In the genomic region with DNA sequence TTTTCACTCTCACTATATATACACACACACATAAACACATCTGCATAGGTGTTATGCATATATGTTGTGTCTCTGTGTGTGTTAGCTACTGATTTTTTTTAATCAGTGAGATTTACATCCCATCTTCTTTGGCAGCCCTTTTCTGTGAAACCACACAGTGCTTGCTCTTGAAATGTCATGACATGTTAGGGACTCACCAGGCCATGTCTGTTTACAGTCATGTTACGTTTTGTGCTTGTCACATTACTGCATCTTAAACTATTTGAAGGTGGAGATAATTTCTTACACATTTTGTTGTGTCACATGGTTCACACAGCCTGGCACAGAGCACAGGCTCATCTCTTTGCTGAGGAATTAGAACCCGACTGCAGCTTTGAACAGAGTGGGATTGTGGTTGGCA, we compare ENCODE assay signal across 19 cellular contexts.
"Had no signal": no experiment of that assay in that cellular context is flagged by ENCODE, and none has a peak within 500 bp of the region (broad histone marks: within the 10 kb centered on the region; RNA-seq: fewer than 3 reads in every experiment).

No MANE protein-coding gene starts in this region.

- H3K27ac ChIP-seq: cardiac muscle cell, left lung, testis, uterus had no signal

- H3K27ac Mint-ChIP-seq: activated B cell treated with CpG ODN at 0.5 μM for 24 hours; activated CD4-positive, alpha-beta T cell treated with anti-CD3 and anti-CD28 coated beads, Interleukin-2, amount 10 ng/mL, durations not matched to agents 24 days and 14 days; activated T-helper 17 cell treated with anti-CD3 and anti-CD28 coated beads, Interleukin-2, amount 50 U/mL, for 72 hours; stimulated activated naive B cell treated with anti-CD40 and anti-IgM and Interleukin-4, amounts not matched to agents 10 μg/mL and 1 μg/mL and 100 μg/mL, for 72 hours had no signal

- H3K9me3 ChIP-seq: left lung, testis, uterus had no signal

- H3K9me3 Mint-ChIP-seq: activated B cell treated with CpG ODN at 0.5 μM for 24 hours; activated T-cell treated with anti-CD3 and anti-CD28 coated beads, Interleukin-2, amount 50 U/mL, for 24 hours; activated T-helper 17 cell treated with anti-CD3 and anti-CD28 coated beads, Interleukin-2, amount 50 U/mL, for 72 hours; naive B cell had no signal

- H3K36me3 ChIP-seq: cardiac muscle cell, left lung, uterus had no signal

- H3K27me3 Mint-ChIP-seq: activated B cell treated with CpG ODN at 0.5 μM for 24 hours; activated CD4-positive, alpha-beta T cell treated with anti-CD3 and anti-CD28 coated beads, Interleukin-2, amount 10 ng/mL, durations not matched to agents 24 days and 14 days; activated T-cell treated with anti-CD3 and anti-CD28 coated beads, Interleukin-2, amount 50 U/mL, for 24 hours; activated T-helper 17 cell treated with anti-CD3 and anti-CD28 coated beads, Interleukin-2, amount 50 U/mL, for 72 hours; naive B cell; stimulated activated naive B cell treated with anti-CD40 and anti-IgM and Interleukin-4, amounts not matched to agents 10 μg/mL and 1 μg/mL and 100 μg/mL, for 72 hours had no signal

- DNase-seq: activated B cell treated with CpG ODN at 0.5 μM for 24 hours; activated CD4-positive, alpha-beta T cell treated with anti-CD3 and anti-CD28 coated beads, Interleukin-2, amount 10 ng/mL, durations not matched to agents 24 days and 14 days; activated CD8-positive, alpha-beta memory T cell treated with anti-CD3 and anti-CD28 coated beads, Interleukin-2, amount 50 U/mL, for 4 hours; activated T-cell treated with anti-CD3 and anti-CD28 coated beads, Interleukin-2, amount 50 U/mL, for 24 hours; effector CD8-positive, alpha-beta T cell; foreskin melanocyte; left lung; naive B cell; stimulated activated CD4-positive, alpha-beta T cell treated with anti-CD3 and anti-CD28 coated beads, Interleukin-15, amount 100 ng/mL, for 24 hours; stimulated activated CD8-positive, alpha-beta memory T cell treated with anti-CD3 and anti-CD28 coated beads, Interleukin-4, amount 100 ng/mL, for 48 hours; stimulated activated naive B cell treated with anti-CD40 and anti-IgM and Interleukin-4, amounts not matched to agents 10 μg/mL and 1 μg/mL and 100 μg/mL, for 72 hours; testis; trophoblast cell; uterus had no signal

- H3K4me3 Mint-ChIP-seq: activated B cell treated with CpG ODN at 0.5 μM for 24 hours; activated CD4-positive, alpha-beta T cell treated with anti-CD3 and anti-CD28 coated beads, Interleukin-2, amount 10 ng/mL, durations not matched to agents 24 days and 14 days; activated T-cell treated with anti-CD3 and anti-CD28 coated beads, Interleukin-2, amount 50 U/mL, for 24 hours; activated T-helper 17 cell treated with anti-CD3 and anti-CD28 coated beads, Interleukin-2, amount 50 U/mL, for 72 hours; stimulated activated naive B cell treated with anti-CD40 and anti-IgM and Interleukin-4, amounts not matched to agents 10 μg/mL and 1 μg/mL and 100 μg/mL, for 72 hours had no signal

- H3K27me3 ChIP-seq: cardiac muscle cell, left lung, testis, uterus had no signal

- H3K36me3 Mint-ChIP-seq: naive B cell had no signal

- H3K4me3 ChIP-seq: cardiac muscle cell, left lung, lung, testis, uterus had no signal

- H3K4me1 ChIP-seq: left lung, testis, uterus had no signal

- ATAC-seq: sciatic nerve, SK-N-SH treated with all-trans-retinoic acid at 6 μM for 48 hours had no signal
